In genomic region chr20:48360338-48360698, GRCh38 we compare ENCODE assay signal across 14 cellular contexts.
DNase-seq lines count a peak whose midpoint lies in the region; ATAC-seq and TF ChIP-seq lines count a peak whose summit lies in the region.
"Had no signal": no experiment of that assay in that cellular context is flagged by ENCODE, and none has a peak within 500 bp of the region (broad histone marks: within the 10 kb centered on the region; RNA-seq: fewer than 3 reads in every experiment).

No MANE protein-coding gene starts in this region.

- CTCF ChIA-PET in activated B cell treated with CpG ODN at 0.5 μM for 24 hours (lab: Charles Lee) = no interaction called here
- CTCF ChIA-PET in activated CD8-positive, alpha-beta T cell treated with anti-CD3 and anti-CD28 coated beads for 36 hours (lab: Charles Lee) = no interaction called here

- intact Hi-C loops in activated B cell treated with CpG ODN at 0.5 μM for 24 hours (cut with micrococcal nuclease) (loop anchor here (2.0 to 10.0 kb wide), 4 partner anchors 22 to 634 kb away; partner anchors contain the start of gene ARFGEF2), left cardiac atrium (cut with DNase I) (no loop called here)
- intact Hi-C loops in activated CD8-positive, alpha-beta T cell treated with anti-CD3 and anti-CD28 coated beads for 36 hours (cut with micrococcal nuclease) = no loop called here

- H3K36me3 Mint-ChIP-seq in activated B cell treated with CpG ODN at 0.5 μM for 24 hours (ENCODE audit: low read depth) = peaks cover 33% of the 10 kb centered on the region
- H3K36me3 Mint-ChIP-seq in activated CD8-positive, alpha-beta T cell treated with anti-CD3 and anti-CD28 coated beads for 36 hours (ENCODE audit: low read depth) = no peaks in the 10 kb centered on the region

- TF ChIP-seq CTCF in GM13976 (IDR thresholded peaks at IDR 0.05; ENCODE audit: borderline replicate concordance, control extremely low read depth, extremely low read depth, insufficient read depth, missing control alignments) (no peak), activated B cell treated with CpG ODN at 0.5 μM for 24 hours (IDR thresholded peaks at IDR 0.05) (no peak)
- no peak for TF ChIP-seq CTCF in activated CD8-positive, alpha-beta T cell treated with anti-CD3 and anti-CD28 coated beads for 36 hours (IDR thresholded peaks at IDR 0.05)

- in situ Hi-C loops in GM13976 (cut with MboI; ENCODE audit: low sequenced_read_pairs, unreplicated experiment) = no loop called here

- peak overlapping the region; percentile 97 for H3K27ac Mint-ChIP-seq in activated B cell treated with CpG ODN at 0.5 μM for 24 hours
- no peak overlapping the region for H3K27ac Mint-ChIP-seq in activated CD8-positive, alpha-beta T cell treated with anti-CD3 and anti-CD28 coated beads for 36 hours
- H3K27ac Mint-ChIP-seq: dendritic cell treated with granulocyte-macrophage colony-stimulating factor and Interleukin-4, amounts not matched to agents 40 ng/mL and 50 ng/mL, for 4 days had no signal

- ATAC-seq in GM21390 (IDR thresholded peaks at IDR 0.05; ENCODE audit: unreplicated experiment) = peak; percentile 39
- peak; percentile 34 for ATAC-seq in HG03139 (IDR thresholded peaks at IDR 0.05; ENCODE audit: unreplicated experiment)
- peak; percentile 51 for ATAC-seq in activated B cell treated with CpG ODN at 0.5 μM for 24 hours (ENCODE audit: low read depth)
- ATAC-seq in activated CD8-positive, alpha-beta T cell treated with anti-CD3 and anti-CD28 coated beads for 36 hours = no peak
- ATAC-seq in left cardiac atrium = no peak
- ATAC-seq: foreskin keratinocyte; naive thymus-derived CD8-positive, alpha-beta T cell had no signal

- H3K4me1 Mint-ChIP-seq in activated B cell treated with CpG ODN at 0.5 μM for 24 hours = peaks cover 64% of the 10 kb centered on the region
- H3K4me1 Mint-ChIP-seq in activated CD8-positive, alpha-beta T cell treated with anti-CD3 and anti-CD28 coated beads for 36 hours (ENCODE audit: low read depth) = no peaks in the 10 kb centered on the region

- POLR2A ChIA-PET in activated B cell treated with CpG ODN at 0.5 μM for 24 hours (lab: Charles Lee) = interaction anchor here (1.7 to 1.8 kb wide), 2 partner anchors 9 to 20 kb away, joined by 3 to 5 read pairs; no protein-coding TSS in a partner anchor
- POLR2A ChIA-PET in activated CD8-positive, alpha-beta T cell treated with anti-CD3 and anti-CD28 coated beads for 36 hours (lab: Charles Lee) = no interaction called here

- peak overlapping the region; percentile 88 for H3K4me3 Mint-ChIP-seq in activated B cell treated with CpG ODN at 0.5 μM for 24 hours
- no peak overlapping the region for H3K4me3 Mint-ChIP-seq in activated CD8-positive, alpha-beta T cell treated with anti-CD3 and anti-CD28 coated beads for 36 hours
- H3K4me3 Mint-ChIP-seq: dendritic cell treated with granulocyte-macrophage colony-stimulating factor and Interleukin-4, amounts not matched to agents 40 ng/mL and 50 ng/mL, for 4 days had no signal

- H3K27me3 Mint-ChIP-seq in activated B cell treated with CpG ODN at 0.5 μM for 24 hours = no peaks in the 10 kb centered on the region
- H3K27me3 Mint-ChIP-seq in activated CD8-positive, alpha-beta T cell treated with anti-CD3 and anti-CD28 coated beads for 36 hours = peaks cover 5% of the 10 kb centered on the region

- peak; percentile 64 for DNase-seq in GM13976 (ENCODE audit: low spot score)
- DNase-seq in activated B cell treated with CpG ODN at 0.5 μM for 24 hours = no peak
- no peak for DNase-seq in activated CD8-positive, alpha-beta T cell treated with anti-CD3 and anti-CD28 coated beads for 36 hours
- DNase-seq in left cardiac atrium = no peak
- DNase-seq in HPDE6-E6E7 (ENCODE audit: extremely low spot score) = no peak
- no peak for DNase-seq in SHP77 (lab: John Stamatoyannopoulos, UW)
- DNase-seq: amniotic stem cell, foreskin keratinocyte, NCI-H2081, sigmoid colon had no signal

- H3K9me3 Mint-ChIP-seq in activated B cell treated with CpG ODN at 0.5 μM for 24 hours = no peaks in the 10 kb centered on the region
- H3K9me3 Mint-ChIP-seq in activated CD8-positive, alpha-beta T cell treated with anti-CD3 and anti-CD28 coated beads for 36 hours = no peaks in the 10 kb centered on the region
- H3K9me3 Mint-ChIP-seq: dendritic cell treated with granulocyte-macrophage colony-stimulating factor and Interleukin-4, amounts not matched to agents 40 ng/mL and 50 ng/mL, for 4 days; naive thymus-derived CD8-positive, alpha-beta T cell had no signal

Comparison
In these comparisons a context has a peak if more than half of its experiments do, and no peak if none do; other contexts are left out.
1. ATAC-seq: peak in GM21390 (single experiment), HG03139 (single experiment) and activated B cell treated with CpG ODN at 0.5 μM for 24 hours (single experiment); none in activated CD8-positive, alpha-beta T cell treated with anti-CD3 and anti-CD28 coated beads for 36 hours (single experiment) and left cardiac atrium (0 of 2).